Comparison of ENCODE assay signal across 23 cellular contexts in genomic region chr2:230816735-230817134, GRCh38. TPM values are rescaled to one million over a fixed set of nuclear protein-coding genes. Genes with fewer than 3 reads are reported as not detected.
A peak's percentile ranks its signal among the peaks of the same experiment; 100 is the strongest.
DNase-seq lines count a peak whose midpoint lies in the region; ATAC-seq and TF ChIP-seq lines count a peak whose summit lies in the region.
"Had no signal": no experiment of that assay in that cellular context is flagged by ENCODE, and none has a peak within 500 bp of the region (broad histone marks: within the 10 kb centered on the region; RNA-seq: fewer than 3 reads in every experiment).

No MANE protein-coding gene starts in this region.

- peaks cover 75% of the 10 kb centered on the region for H3K36me3 Mint-ChIP-seq in activated naive CD4-positive, alpha-beta T cell treated with anti-CD3 and anti-CD28 coated beads, Interleukin-2, amount 10 ng/mL, durations not matched to agents 7 days and 5 days
- H3K36me3 Mint-ChIP-seq in activated naive CD4-positive, alpha-beta T cell treated with anti-CD3 and anti-CD28 coated beads for 36 hours (ENCODE audit: low read depth): peaks cover 25% of the 10 kb centered on the region

- peak overlapping the region; percentile 39 for H3K27ac Mint-ChIP-seq in activated naive CD4-positive, alpha-beta T cell treated with anti-CD3 and anti-CD28 coated beads, Interleukin-2, amount 10 ng/mL, durations not matched to agents 7 days and 5 days
- no peak overlapping the region for H3K27ac Mint-ChIP-seq in activated naive CD4-positive, alpha-beta T cell treated with anti-CD3 and anti-CD28 coated beads for 36 hours
- H3K27ac Mint-ChIP-seq: brain had no signal

- no peaks in the 10 kb centered on the region for H3K27me3 Mint-ChIP-seq in activated naive CD4-positive, alpha-beta T cell treated with anti-CD3 and anti-CD28 coated beads, Interleukin-2, amount 10 ng/mL, durations not matched to agents 7 days and 5 days
- no peaks in the 10 kb centered on the region for H3K27me3 Mint-ChIP-seq in activated naive CD4-positive, alpha-beta T cell treated with anti-CD3 and anti-CD28 coated beads for 36 hours (ENCODE audit: low read depth)
- H3K27me3 Mint-ChIP-seq: brain, naive B cell had no signal

- H3K4me3 Mint-ChIP-seq in activated naive CD4-positive, alpha-beta T cell treated with anti-CD3 and anti-CD28 coated beads, Interleukin-2, amount 10 ng/mL, durations not matched to agents 7 days and 5 days: no peak overlapping the region
- H3K4me3 Mint-ChIP-seq in activated naive CD4-positive, alpha-beta T cell treated with anti-CD3 and anti-CD28 coated beads for 36 hours: no peak overlapping the region
- H3K4me3 Mint-ChIP-seq: activated T-cell treated with anti-CD3 and anti-CD28 coated beads, Interleukin-2, amount 50 U/mL, for 4 hours; brain; naive B cell had no signal

- TF ChIP-seq CTCF in heart left ventricle (IDR thresholded peaks at IDR 0.05) (no peak), psoas muscle (IDR thresholded peaks at IDR 0.05) (no peak)

- DNase-seq in activated naive CD4-positive, alpha-beta T cell treated with anti-CD3 and anti-CD28 coated beads, Interleukin-2, amount 10 ng/mL, durations not matched to agents 7 days and 5 days: no peak
- no peak for DNase-seq in activated naive CD4-positive, alpha-beta T cell treated with anti-CD3 and anti-CD28 coated beads for 36 hours
- DNase-seq in MG63 (peak; percentile 24), heart left ventricle (peak in 3 of 5 donors; percentile 53 to 68 (median 60)), psoas muscle (peak in 1 of 2 donors; percentile 59), NCI-H82 (lab: John Stamatoyannopoulos, UW) (no peak), SHP77 (lab: John Stamatoyannopoulos, UW) (no peak)
- no peak for DNase-seq in stimulated activated naive CD4-positive, alpha-beta T cell (lab: John Stamatoyannopoulos, UW)
- DNase-seq: activated T-cell treated with anti-CD3 and anti-CD28 coated beads, Interleukin-2, amount 50 U/mL, for 4 hours; C1 segment of cervical spinal cord; DMS 273 treated with DMSO at 0.1 percent for 48 hours; gastrocnemius medialis; kidney; mesenchymal stem cell; naive B cell; NCI-H2081; NCI-H446 treated with DMSO at 0.1 percent for 48 hours; NK-92 treated with Interleukin-12 subunit alpha and Interleukin-12 subunit beta, amount 100 ng/mL, for 24 hours; stimulated activated CD4-positive, alpha-beta T cell treated with anti-CD3 and anti-CD28 coated beads, Interleukin-15, amount 100 ng/mL, for 24 hours; uterus had no signal

- CTCF ChIA-PET in activated naive CD4-positive, alpha-beta T cell treated with anti-CD3 and anti-CD28 coated beads, Interleukin-2, amount 10 ng/mL, durations not matched to agents 7 days and 5 days (lab: Charles Lee): interaction anchor here (0.7 to 1.4 kb wide), 4 partner anchors 12 to 170 kb away, joined by 3 to 4 read pairs (median 3); no protein-coding TSS in a partner anchor
- CTCF ChIA-PET in activated naive CD4-positive, alpha-beta T cell treated with anti-CD3 and anti-CD28 coated beads for 36 hours (lab: Charles Lee): interaction anchor here (0.6 to 1.2 kb wide), 4 partner anchors 12 to 38 kb away, joined by 3 to 4 read pairs (median 4); no protein-coding TSS in a partner anchor

- no peak overlapping the region for H3K27ac ChIP-seq in heart left ventricle
- H3K27ac ChIP-seq in psoas muscle: no peak overlapping the region
- H3K27ac ChIP-seq: esophagus muscularis mucosa, uterus had no signal

- WGBS in heart left ventricle, 4 donors: 48 to 69% (median 60%) methylated on average over 7 of the region's 7 CpGs
- 40 to 54% (median 46%) methylated on average over 7 of the region's 7 CpGs for WGBS in psoas muscle, 3 donors

- intact Hi-C loops in activated naive CD4-positive, alpha-beta T cell treated with anti-CD3 and anti-CD28 coated beads for 36 hours (cut with micrococcal nuclease): no loop called here
- intact Hi-C loops in heart left ventricle (cut with DNase I): no loop called here
- intact Hi-C loops in psoas muscle (cut with DNase I): no loop called here

- peaks cover 70% of the 10 kb centered on the region for H3K36me3 ChIP-seq in MG63
- H3K36me3 ChIP-seq in heart left ventricle: peaks cover 0 to 96% (median 79%) of the 10 kb centered on the region in 9 donors
- peaks cover 8 to 69% of the 10 kb centered on the region in 2 donors for H3K36me3 ChIP-seq in psoas muscle (ENCODE audit: insufficient read depth in 1 of 2, low read depth in 1 of 2)
- H3K36me3 ChIP-seq: uterus had no signal

- ATAC-seq in heart left ventricle (peak; percentile 44 to 68 (median 58)), psoas muscle (peak; percentile 37 to 57 (median 50))
- ATAC-seq: activated T-cell treated with anti-CD3 and anti-CD28 coated beads, Interleukin-2, amount 50 U/mL, for 4 hours; gastrocnemius medialis; sciatic nerve had no signal

- H3K9me3 Mint-ChIP-seq in activated naive CD4-positive, alpha-beta T cell treated with anti-CD3 and anti-CD28 coated beads, Interleukin-2, amount 10 ng/mL, durations not matched to agents 7 days and 5 days: no peaks in the 10 kb centered on the region
- no peaks in the 10 kb centered on the region for H3K9me3 Mint-ChIP-seq in activated naive CD4-positive, alpha-beta T cell treated with anti-CD3 and anti-CD28 coated beads for 36 hours
- H3K9me3 Mint-ChIP-seq: activated T-cell treated with anti-CD3 and anti-CD28 coated beads, Interleukin-2, amount 50 U/mL, for 4 hours; brain; naive B cell had no signal

- no peaks in the 10 kb centered on the region for H3K4me1 ChIP-seq in heart left ventricle
- H3K4me1 ChIP-seq in psoas muscle: peaks cover 7% of the 10 kb centered on the region
- H3K4me1 ChIP-seq: uterus had no signal

- H3K4me3 ChIP-seq in MG63 (no peak overlapping the region), heart left ventricle (no peak overlapping the region), psoas muscle (no peak overlapping the region)
- H3K4me3 ChIP-seq: esophagus muscularis mucosa, gastrocnemius medialis, uterus had no signal

- H3K9me3 ChIP-seq in MG63 (no peaks in the 10 kb centered on the region), heart left ventricle (no peaks in the 10 kb centered on the region), psoas muscle (no peaks in the 10 kb centered on the region)
- H3K9me3 ChIP-seq: esophagus muscularis mucosa, gastrocnemius medialis, uterus had no signal

- no peak for TF ChIP-seq POLR2A in heart left ventricle (IDR thresholded peaks at IDR 0.05)

- H3K27me3 ChIP-seq in MG63 (no peaks in the 10 kb centered on the region), heart left ventricle (no peaks in the 10 kb centered on the region), psoas muscle (ENCODE audit: insufficient read depth in 3 of 3, low read length in 2 of 3) (no peaks in the 10 kb centered on the region)
- H3K27me3 ChIP-seq: esophagus muscularis mucosa, gastrocnemius medialis, uterus had no signal

- peaks cover 19% of the 10 kb centered on the region for H3K4me1 Mint-ChIP-seq in activated naive CD4-positive, alpha-beta T cell treated with anti-CD3 and anti-CD28 coated beads, Interleukin-2, amount 10 ng/mL, durations not matched to agents 7 days and 5 days
- H3K4me1 Mint-ChIP-seq in activated naive CD4-positive, alpha-beta T cell treated with anti-CD3 and anti-CD28 coated beads for 36 hours (ENCODE audit: low read depth): no peaks in the 10 kb centered on the region
- H3K4me1 Mint-ChIP-seq: naive B cell had no signal

RNA-seq across cellular contexts. Expression of gene ITM2C, which starts 48.0 kb away (rescaled TPM):
- 10 to 100 TPM; 13.0 to 13.6 TPM for total RNA-seq in activated naive CD4-positive, alpha-beta T cell treated with anti-CD3 and anti-CD28 coated beads for 36 hours
- total RNA-seq in MG63 (2014; rRNA removed; shearing (Covaris generic); ENCODE audit: low replicate concordance): 31.2 and 37.1 TPM in 2 replicates
- total RNA-seq in heart left ventricle: 10 to 100 TPM; 23.3 to 36.6 (median 26.5) TPM
- 10 to 100 TPM; 19.7 to 25.0 TPM for polyA plus RNA-seq in heart left ventricle
- 10 to 100 TPM in 2 of 4 donors, 1 to 10 TPM in 2; 9.0 to 20.3 (median 10.6) TPM for total RNA-seq in psoas muscle
- 10 to 100 TPM in 2 of 3 donors, 1 to 10 TPM in 1; 9.1 to 12.6 (median 11.5) TPM for polyA plus RNA-seq in psoas muscle

Comparison
In these comparisons a context has a peak if more than half of its experiments do, and no peak if none do; other contexts are left out.
1. DNase-seq: peak in MG63 (single experiment) and heart left ventricle (3 of 5); none in activated naive CD4-positive, alpha-beta T cell treated with anti-CD3 and anti-CD28 coated beads, Interleukin-2, amount 10 ng/mL, durations not matched to agents 7 days and 5 days (single experiment), activated naive CD4-positive, alpha-beta T cell treated with anti-CD3 and anti-CD28 coated beads for 36 hours (single experiment), stimulated activated naive CD4-positive, alpha-beta T cell (0 of 6), NCI-H82 (single experiment) and SHP77 (0 of 2).